In the genomic region with DNA sequence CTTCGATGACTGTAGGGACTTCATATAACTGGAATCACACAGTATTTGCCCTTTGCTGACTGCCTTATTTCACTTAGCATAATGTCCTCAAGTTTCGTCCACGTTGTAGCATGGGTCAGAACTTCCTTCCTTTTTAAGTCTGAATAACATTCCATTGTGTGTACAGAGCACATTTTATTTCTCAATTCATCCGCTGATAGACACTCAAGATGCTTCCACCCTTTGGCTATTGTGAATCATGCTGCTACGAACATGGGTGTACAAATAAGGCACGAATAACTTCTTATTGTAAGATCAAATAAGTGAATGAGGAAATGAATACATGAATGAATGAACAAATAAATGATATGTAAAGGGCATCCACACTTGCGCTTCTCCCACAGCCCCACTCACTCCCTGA, we compare ENCODE assay signal across 33 cellular contexts. TPM values are rescaled to one million over a fixed set of nuclear protein-coding genes. Genes with fewer than 3 reads are reported as not detected.
"Had no signal": no experiment of that assay in that cellular context is flagged by ENCODE, and none has a peak within 500 bp of the region (broad histone marks: within the 10 kb centered on the region; RNA-seq: fewer than 3 reads in every experiment).

No MANE protein-coding gene starts in this region.

- H3K4me3 ChIP-seq: ascending aorta, esophagus muscularis mucosa, gastrocnemius medialis, left lung, lower lobe of right lung, right lobe of liver, skin epidermis, thoracic aorta, uterus had no signal

- ATAC-seq: gastrocnemius medialis; left lung; lower lobe of right lung; naive thymus-derived CD8-positive, alpha-beta T cell; right lobe of liver; stimulated activated effector memory CD8-positive, alpha-beta T cell treated with anti-CD3 and anti-CD28 coated beads, Interleukin-12 subunit alpha, Interleukin-12 subunit beta, amount 100 ng/mL, for 72 hours had no signal

- H3K9me3 ChIP-seq: ascending aorta, esophagus muscularis mucosa, gastrocnemius medialis, left lung, lower lobe of right lung, right lobe of liver, thoracic aorta, uterus had no signal

- H3K27ac Mint-ChIP-seq: activated naive CD8-positive, alpha-beta T cell treated with anti-CD3 and anti-CD28 coated beads for 36 hours; brain; immature natural killer cell; naive thymus-derived CD8-positive, alpha-beta T cell; stimulated activated effector memory CD8-positive, alpha-beta T cell treated with anti-CD3 and anti-CD28 coated beads, Interleukin-12 subunit alpha, Interleukin-12 subunit beta, amount 100 ng/mL, for 72 hours; stimulated activated naive CD8-positive, alpha-beta T cell treated with anti-CD3 and anti-CD28 coated beads, Interleukin-15, Interleukin-2, amounts not matched to agents 100 ng/mL and 50 ng/mL, for 24 hours had no signal

- H3K4me3 Mint-ChIP-seq: activated naive CD8-positive, alpha-beta T cell treated with anti-CD3 and anti-CD28 coated beads for 36 hours; immature natural killer cell; naive thymus-derived CD8-positive, alpha-beta T cell; stimulated activated effector memory CD8-positive, alpha-beta T cell treated with anti-CD3 and anti-CD28 coated beads, Interleukin-12 subunit alpha, Interleukin-12 subunit beta, amount 100 ng/mL, for 72 hours; stimulated activated naive CD8-positive, alpha-beta T cell treated with anti-CD3 and anti-CD28 coated beads, Interleukin-15, Interleukin-2, amounts not matched to agents 100 ng/mL and 50 ng/mL, for 24 hours had no signal

- H3K4me1 Mint-ChIP-seq: immature natural killer cell had no signal

- H3K9me3 Mint-ChIP-seq: activated naive CD8-positive, alpha-beta T cell treated with anti-CD3 and anti-CD28 coated beads for 36 hours; stimulated activated effector memory CD8-positive, alpha-beta T cell treated with anti-CD3 and anti-CD28 coated beads, Interleukin-12 subunit alpha, Interleukin-12 subunit beta, amount 100 ng/mL, for 72 hours; stimulated activated naive CD8-positive, alpha-beta T cell treated with anti-CD3 and anti-CD28 coated beads, Interleukin-15, Interleukin-2, amounts not matched to agents 100 ng/mL and 50 ng/mL, for 24 hours had no signal

- DNase-seq: activated CD4-positive, alpha-beta T cell treated with anti-CD3 and anti-CD28 coated beads for 4 hours; activated CD4-positive, alpha-beta T cell treated with anti-CD3 and anti-CD28 coated beads, Interleukin-2, amount 50 U/mL, for 4 hours; activated CD8-positive, alpha-beta memory T cell treated with anti-CD3 and anti-CD28 coated beads for 24 hours; activated effector memory CD4-positive, alpha-beta T cell treated with Interleukin-2 at 50 U/mL for 16 hours; activated naive CD4-positive, alpha-beta T cell treated with Interleukin-2 at 50 U/mL for 16 hours; activated naive CD8-positive, alpha-beta T cell treated with anti-CD3 and anti-CD28 coated beads for 36 hours; caudate nucleus; cortex of kidney; gastrocnemius medialis; head of caudate nucleus; hippocampal formation; immature natural killer cell; kidney glomerular epithelial cell; left lung; lower lobe of right lung; mesenchymal stem cell; naive thymus-derived CD8-positive, alpha-beta T cell; right lobe of liver; stimulated activated CD4-positive, alpha-beta T cell treated with anti-CD3 and anti-CD28 coated beads, Interleukin-12 subunit alpha, Interleukin-12 subunit beta, amount 100 ng/mL, for 4 hours; stimulated activated CD4-positive, alpha-beta T cell treated with anti-CD3 and anti-CD28 coated beads, Interleukin-4, amount 100 ng/mL, for 24 hours; trophoblast cell; uterus had no signal

- H3K36me3 ChIP-seq: ascending aorta, esophagus muscularis mucosa, gastrocnemius medialis, left lung, lower lobe of right lung, right lobe of liver, thoracic aorta, uterus had no signal

- H3K27ac ChIP-seq: ascending aorta, esophagus muscularis mucosa, gastrocnemius medialis, left lung, lower lobe of right lung, right lobe of liver, skin epidermis, thoracic aorta, uterus, VCaP had no signal

- H3K36me3 Mint-ChIP-seq: activated naive CD8-positive, alpha-beta T cell treated with anti-CD3 and anti-CD28 coated beads for 36 hours; brain; immature natural killer cell; stimulated activated effector memory CD8-positive, alpha-beta T cell treated with anti-CD3 and anti-CD28 coated beads, Interleukin-12 subunit alpha, Interleukin-12 subunit beta, amount 100 ng/mL, for 72 hours had no signal

RNA-seq across cellular contexts. Expression of gene BARX1, which starts 13.0 kb away (rescaled TPM):
- total RNA-seq: ascending aorta; gastrocnemius medialis; left lung; lower lobe of right lung; naive thymus-derived CD8-positive, alpha-beta T cell; renal cortical epithelial cell; right lobe of liver; subcutaneous adipose tissue; T-helper 1 cell treated with Interleukin-12 subunit alpha and Interleukin-12 subunit beta and Interleukin-4 antibody, amounts not matched to agents 30 ng/mL and 1 ng/mL, for 36 hours; thoracic aorta had no signal
